In genomic region chr19:1206733-1207301, GRCh38 we compare ENCODE assay signal across 6 cellular contexts. TPM values are rescaled to one million over a fixed set of nuclear protein-coding genes. Genes with fewer than 3 reads are reported as not detected.
DNase-seq lines count a peak whose midpoint lies in the region; ATAC-seq and TF ChIP-seq lines count a peak whose summit lies in the region.

No MANE protein-coding gene starts in this region.

- no peaks in the 10 kb centered on the region for H3K27me3 ChIP-seq in BE2C
- H3K27me3 ChIP-seq in Panc1 (ENCODE audit: control insufficient read depth, insufficient read depth, low read length), result no peaks in the 10 kb centered on the region
- H3K27me3 ChIP-seq in esophagus squamous epithelium, result no peaks in the 10 kb centered on the region

- H3K36me3 ChIP-seq in BE2C (peaks cover 14% of the 10 kb centered on the region), Panc1 (ENCODE audit: control insufficient read depth, insufficient read depth, low read length) (no peaks in the 10 kb centered on the region; the same call in none of the 2 replicates), esophagus squamous epithelium (peaks cover 0 to 16% (median 0%) of the 10 kb centered on the region in 3 donors)

- peak overlapping the region; percentile 90 for H3K4me3 ChIP-seq in BE2C (ENCODE audit: low read depth, low read length)
- H3K4me3 ChIP-seq in Panc1 (ENCODE audit: low read depth in 2 of 2, low read length in 2 of 2), result peak overlapping the region; percentile 80 to 82
- peak overlapping the region; percentile 59 to 81 (median 71) for H3K4me3 ChIP-seq in esophagus squamous epithelium

- POLR2A ChIA-PET in Panc1 (lab: Charles Lee), result no interaction called here

- CTCF ChIA-PET in Panc1 (lab: Charles Lee), result no interaction called here

- H3K27ac ChIP-seq in Panc1 (ENCODE audit: low read length) (peak overlapping the region; percentile 94), esophagus squamous epithelium (peak overlapping the region; percentile 85 to 91 (median 88))

- in situ Hi-C loops in Panc1 (cut with HindIII; ENCODE audit: low pct_unique_long_range_greater_than_20kb, low sequenced_read_pairs), result no loop called here

- DNase-seq in BE2C (no peak), Panc1 (ENCODE audit: low read depth, low spot score) (no peak), esophagus squamous epithelium (lab: John Stamatoyannopoulos, UW) (no peak), NCI-H2029 treated with DMSO at 0.1 percent for 48 hours (lab: John Stamatoyannopoulos, UW) (no peak)
- peak; percentile 32 to 43 for DNase-seq in stimulated activated CD4-positive, alpha-beta T cell treated with anti-CD3 and anti-CD28 coated beads, Interleukin-2, amount 100 ng/mL, for 24 hours

- ATAC-seq in Panc1, result no peak
- no peak for ATAC-seq in HG03139 (IDR thresholded peaks at IDR 0.05; ENCODE audit: unreplicated experiment)

- TF ChIP-seq CTCF in BE2C (IDR thresholded peaks at IDR 0.05; ENCODE audit: low read depth, low read length), result no peak
- no peak for TF ChIP-seq CTCF in Panc1 (IDR thresholded peaks at IDR 0.05)
- no peak for TF ChIP-seq CTCF in esophagus squamous epithelium (IDR thresholded peaks at IDR 0.05)

- WGBS in esophagus squamous epithelium, 2 donors, result 1 to 3% methylated on average over 6 to 31 of the region's 32 CpGs

- BruUV-seq in Panc1 (replicated peaks; lab: Mats Ljungman, UMichigan), result TSS peak; percentile 79

- H3K4me1 ChIP-seq in BE2C (no peaks in the 10 kb centered on the region; the same call in 1 of the 2 replicates), Panc1 (ENCODE audit: control insufficient read depth, insufficient read depth, low read length) (peaks cover 31% of the 10 kb centered on the region), esophagus squamous epithelium (peaks cover 43 to 77% (median 45%) of the 10 kb centered on the region in 3 donors)

- no peaks in the 10 kb centered on the region for H3K9me3 ChIP-seq in BE2C
- no peaks in the 10 kb centered on the region for H3K9me3 ChIP-seq in Panc1 (ENCODE audit: control insufficient read depth, insufficient read depth, low read depth, low read length)
- no peaks in the 10 kb centered on the region for H3K9me3 ChIP-seq in esophagus squamous epithelium

- intact Hi-C loops in Panc1 (cut with micrococcal nuclease; ENCODE audit: unreplicated experiment) (no loop called here), esophagus squamous epithelium (cut with DNase I) (no loop called here)

- TF ChIP-seq POLR2A in esophagus squamous epithelium (IDR thresholded peaks at IDR 0.05), result no peak

RNA-seq across cellular contexts. Expression of gene STK11, which starts 1.2 kb away (rescaled TPM):
- polyA plus RNA-seq in BE2C (2012; ENCODE audit: insufficient read depth, insufficient read length, low read depth), result 71.2 TPM
- 116 TPM for total RNA-seq in Panc1 (2021; ENCODE audit: unreplicated experiment)
- polyA plus RNA-seq in Panc1 (2012; ENCODE audit: insufficient read length), result 141 TPM
- total RNA-seq in esophagus squamous epithelium, result 10 to 100 TPM; 59.3 to 68.5 (median 61.6) TPM

RNA-seq across cellular contexts. Expression of gene CBARP, which starts 31.0 kb away (rescaled TPM):
- 23.0 TPM for polyA plus RNA-seq in BE2C (2012; ENCODE audit: insufficient read depth, insufficient read length, low read depth)
- total RNA-seq in Panc1 (2021; ENCODE audit: unreplicated experiment), result 14.5 TPM
- 16.4 TPM for polyA plus RNA-seq in Panc1 (2012; ENCODE audit: insufficient read length)
- 1 to 10 TPM in 3 of 4 donors, under 1 TPM in 1; 0.38 to 1.6 (median 1.2) TPM for total RNA-seq in esophagus squamous epithelium

RNA-seq across cellular contexts. Expression of gene SBNO2, which starts 32.7 kb away (rescaled TPM):
- polyA plus RNA-seq in BE2C (2012; ENCODE audit: insufficient read depth, insufficient read length, low read depth), result 74.4 TPM
- total RNA-seq in Panc1 (2021; ENCODE audit: unreplicated experiment), result 101 TPM
- 92.5 TPM for polyA plus RNA-seq in Panc1 (2012; ENCODE audit: insufficient read length)
- 10 to 100 TPM; 31.3 to 84.3 (median 68.3) TPM for total RNA-seq in esophagus squamous epithelium

RNA-seq across cellular contexts. Expression of gene ATP5F1D, which starts 34.7 kb away (rescaled TPM):
- polyA plus RNA-seq in BE2C (2012; ENCODE audit: insufficient read depth, insufficient read length, low read depth), result 658 TPM
- total RNA-seq in Panc1 (2021; ENCODE audit: unreplicated experiment) (218 TPM), esophagus squamous epithelium (100 to 1,000 TPM in 3 of 4 donors, 10 to 100 TPM in 1; 83.4 to 171 (median 132) TPM)
- 365 TPM for polyA plus RNA-seq in Panc1 (2012; ENCODE audit: insufficient read length)

RNA-seq across cellular contexts. Expression of gene MIDN, which starts 41.6 kb away (rescaled TPM):
- 186 TPM for polyA plus RNA-seq in BE2C (2012; ENCODE audit: insufficient read depth, insufficient read length, low read depth)
- 118 TPM for total RNA-seq in Panc1 (2021; ENCODE audit: unreplicated experiment)
- 76.9 TPM for polyA plus RNA-seq in Panc1 (2012; ENCODE audit: insufficient read length)
- 10 to 100 TPM; 12.4 to 65.0 (median 40.4) TPM for total RNA-seq in esophagus squamous epithelium

Comparison
In these comparisons a context has a peak if more than half of its experiments do, and no peak if none do; other contexts are left out.
1. DNase-seq: peak in stimulated activated CD4-positive, alpha-beta T cell treated with anti-CD3 and anti-CD28 coated beads, Interleukin-2, amount 100 ng/mL, for 24 hours (2 of 2); none in BE2C (single experiment), Panc1 (single experiment), esophagus squamous epithelium (single experiment) and NCI-H2029 treated with DMSO at 0.1 percent for 48 hours (single experiment).
2. Peak in every context shown above with its lines, with median percentiles within 50 percentile points of each other: H3K4me3 ChIP-seq.